ENCODE assay signal across 15 cellular contexts in genomic region chr3:112811917-112812660, GRCh38. TPM values are rescaled to one million over a fixed set of nuclear protein-coding genes. Genes with fewer than 3 reads are reported as not detected.
DNase-seq lines count a peak whose midpoint lies in the region; ATAC-seq, FAIRE-seq and TF ChIP-seq lines count a peak whose summit lies in the region.
"Had no signal": no experiment of that assay in that cellular context is flagged by ENCODE, and none has a peak within 500 bp of the region (broad histone marks: within the 10 kb centered on the region; RNA-seq: fewer than 3 reads in every experiment).

No MANE protein-coding gene starts in this region.

- no peak overlapping the region for H3K9ac ChIP-seq in parathyroid adenoma

- TF ChIP-seq RAD21 in A549 (conservative IDR thresholded peaks at IDR 0.05 in 1 of 2, IDR thresholded peaks at IDR 0.05 in 1 of 2) = no peak

- H3K27ac ChIP-seq in A549 (peak overlapping the region; percentile 79 to 82), parathyroid adenoma (peak overlapping the region; percentile 18), prostate gland (no peak overlapping the region)

- TF ChIP-seq CTCF in A549 (IDR thresholded peaks at IDR 0.05) (no peak), fibroblast of the aortic adventitia (IDR thresholded peaks at IDR 0.05; ENCODE audit: insufficient read depth, low read length) (no peak), parathyroid adenoma (IDR thresholded peaks at IDR 0.05) (no peak), prostate gland (IDR thresholded peaks at IDR 0.05) (no peak)

- no peak for ATAC-seq in A549

- H3K4me1 ChIP-seq in A549 (peaks cover 35% of the 10 kb centered on the region), parathyroid adenoma (peaks cover 3% of the 10 kb centered on the region), prostate gland (replicated peaks) (no peaks in the 10 kb centered on the region)

- H3K4me3 ChIP-seq in A549 = no peak overlapping the region
- no peak overlapping the region for H3K4me3 ChIP-seq in fibroblast of the aortic adventitia (ENCODE audit: low read depth, low read length)
- no peak overlapping the region for H3K4me3 ChIP-seq in parathyroid adenoma (ENCODE audit: low read depth, low read length)
- no peak overlapping the region for H3K4me3 ChIP-seq in prostate gland

- DNase-seq in A549 (ENCODE audit: low read depth in 1 of 2, low spot score in 1 of 2) = no peak
- peak; percentile 83 for DNase-seq in OCI-M1 (lab: John Stamatoyannopoulos, UW)
- peak; percentile 58 for DNase-seq in fibroblast of the aortic adventitia (ENCODE audit: low read depth)
- DNase-seq in HuH-7 (ENCODE audit: low spot score) = no peak
- no peak for DNase-seq in dermis blood vessel endothelial cell
- no peak for DNase-seq in prostate gland (ENCODE audit: low spot score)
- DNase-seq in SKM-1 treated with dmso at 0.1 percent for 144 hours (lab: John Stamatoyannopoulos, UW; ENCODE audit: unreplicated experiment) = no peak
- DNase-seq: activated naive CD4-positive, alpha-beta T cell treated with anti-CD3 and anti-CD28 coated beads, Interleukin-2, amount 10 ng/mL, durations not matched to agents 7 days and 5 days; DMS79; NCI-H1930 had no signal

- no peak overlapping the region for H3K4me2 ChIP-seq in A549
- no peak overlapping the region for H3K4me2 ChIP-seq in parathyroid adenoma (ENCODE audit: low read length)

- TF ChIP-seq EP300 in A549 (IDR thresholded peaks at IDR 0.05) = no peak

- H2AFZ ChIP-seq in parathyroid adenoma = peak overlapping the region; percentile 30

- H3K9me3 ChIP-seq in A549 = no peaks in the 10 kb centered on the region
- no peaks in the 10 kb centered on the region for H3K9me3 ChIP-seq in parathyroid adenoma (ENCODE audit: control insufficient read depth, low read length)
- no peaks in the 10 kb centered on the region for H3K9me3 ChIP-seq in prostate gland

- H3K27me3 ChIP-seq in parathyroid adenoma (ENCODE audit: control insufficient read depth, insufficient read depth, low read length) (no peaks in the 10 kb centered on the region), prostate gland (replicated peaks; ENCODE audit: insufficient read depth) (no peaks in the 10 kb centered on the region)

- POLR2A ChIA-PET in A549 (lab: Yijun Ruan, JAX) = interaction anchor here (1.5 kb wide), 2 partner anchors 38 to 170 kb away, joined by 3 to 4 read pairs; no protein-coding TSS in a partner anchor

- TF ChIP-seq POLR2A in A549 (IDR thresholded peaks at IDR 0.05; ENCODE audit: low read length) = no peak
- no peak for TF ChIP-seq POLR2A in prostate gland (IDR thresholded peaks at IDR 0.05)

- H3K36me3 ChIP-seq in parathyroid adenoma (ENCODE audit: control insufficient read depth, insufficient read depth, low read length) = no peaks in the 10 kb centered on the region
- no peaks in the 10 kb centered on the region for H3K36me3 ChIP-seq in prostate gland

- CTCF ChIA-PET in A549 (lab: Yijun Ruan, JAX) = interaction anchor here (0.9 to 7.3 kb wide), 6 partner anchors 9 to 169 kb away, joined by 3 to 147 read pairs (median 12); partner anchors contain the start of gene CCDC80

- FAIRE-seq in A549 (lab: Jason Lieb, UNC) = no peak
- FAIRE-seq: frontal cortex had no signal

- 92% methylated on average over 7 of the region's 8 CpGs for WGBS in A549 (ENCODE audit: missing lambda C conversion rate)
- 53% methylated on average over 8 of the region's 8 CpGs for WGBS in prostate gland

- H3K79me2 ChIP-seq in parathyroid adenoma = no peaks in the 10 kb centered on the region

- intact Hi-C loops in prostate gland (cut with DNase I) = loop anchor here (10.0 kb wide), 1 partner anchor 77 kb away; no protein-coding TSS in a partner anchor

TF ChIP-seq in A549, 52 proteins besides CTCF, POLR2A, EP300 and RAD21:
- TF ChIP-seq HOXA7 (CRISPR knock-in tag; IDR thresholded peaks at IDR 0.05) (no peak), ATOH8 (CRISPR knock-in tag; IDR thresholded peaks at IDR 0.05; ENCODE audit: low read depth) (no peak)

RNA-seq across cellular contexts. Expression of gene CD200R1L, which starts 34.6 kb away (rescaled TPM):
- polyA plus RNA-seq in A549 (2011; rRNA removed) (0.10 and 0.26 TPM in 2 replicates), A549 (2017; fragmentation: RNase III; extraction: RNeasy Plus Mini Kit Qiagen cat#74134 plus additional on column Dnase treatment) (0.09 TPM in 1 of 3 replicates, not detected in the others)
- polyA plus RNA-seq in A549 (2012; cell fraction: cytosol; rRNA removed) = not detected in 2 replicates
- not detected in 2 replicates for polyA plus RNA-seq in A549 (2012; cell fraction: nucleus; rRNA removed)
- not detected in 2 replicates for polyA minus RNA-seq in A549 (2011; rRNA and poly(A)+ RNA removed)
- total RNA-seq in fibroblast of the aortic adventitia (ENCODE audit: low replicate concordance) (not detected in 2 replicates), dermis blood vessel endothelial cell (not detected in 2 replicates), prostate gland (not detected)
- total RNA-seq: activated CD8-positive, alpha-beta memory T cell treated with anti-CD3 and anti-CD28 coated beads for 36 hours; frontal cortex; progenitor cell of endocrine pancreas; T-helper 2 cell treated with Interferon-gamma antibody and Interleukin-4, amounts not matched to agents 100 ng/mL and 5 ng/mL, for 36 hours had no signal

Comparison
In these comparisons a context has a peak if more than half of its experiments do, and no peak if none do; other contexts are left out.
1. DNase-seq: peak in OCI-M1 (single experiment) and fibroblast of the aortic adventitia (single experiment); none in A549 (0 of 2), HuH-7 (single experiment), dermis blood vessel endothelial cell (single experiment), prostate gland (single experiment) and SKM-1 treated with dmso at 0.1 percent for 144 hours (single experiment).
2. H3K27ac ChIP-seq: peak in A549 (2 of 2) and parathyroid adenoma (single experiment); none in prostate gland (0 of 2).